In genomic region chr2:161782615-161783014, GRCh38 we compare ENCODE assay signal across 32 cellular contexts.
"Had no signal": no experiment of that assay in that cellular context is flagged by ENCODE, and none has a peak within 500 bp of the region (broad histone marks: within the 10 kb centered on the region; RNA-seq: fewer than 3 reads in every experiment).

No MANE protein-coding gene starts in this region.

- H3K27me3 ChIP-seq: adrenal gland, body of pancreas, esophagus squamous epithelium, gastroesophageal sphincter, heart right ventricle, hepatocyte had no signal

- H3K36me3 ChIP-seq: adrenal gland, esophagus squamous epithelium, gastroesophageal sphincter, heart right ventricle, WERI-Rb-1 had no signal

- FAIRE-seq: colon, endometrium, endothelial cell of umbilical vein had no signal

- DNase-seq: activated B cell treated with CpG ODN at 0.5 μM for 24 hours; activated CD4-positive, alpha-beta T cell treated with anti-CD3 and anti-CD28 coated beads for 48 hours; activated CD4-positive, alpha-beta T cell treated with anti-CD3 and anti-CD28 coated beads, Interleukin-2, amount 50 U/mL, for 1 hour; activated CD4-positive, alpha-beta T cell treated with anti-CD3 and anti-CD28 coated beads, Interleukin-2, amount 50 U/mL, for 48 hours; activated CD8-positive, alpha-beta memory T cell treated with anti-CD3 and anti-CD28 coated beads for 24 hours; activated CD8-positive, alpha-beta T cell treated with anti-CD3 and anti-CD28 coated beads for 36 hours; activated effector memory CD4-positive, alpha-beta T cell treated with anti-CD3 and anti-CD28 coated beads, Interleukin-2, amount 50 U/mL, for 16 hours; activated naive CD4-positive, alpha-beta T cell treated with anti-CD3 and anti-CD28 coated beads for 36 hours; activated naive CD8-positive, alpha-beta T cell treated with anti-CD3 and anti-CD28 coated beads for 36 hours; activated naive CD8-positive, alpha-beta T cell treated with anti-CD3 and anti-CD28 coated beads, Interleukin-2, amount 50 U/mL, for 24 hours; activated T-cell treated with anti-CD3 and anti-CD28 coated beads, Interleukin-2, amount 50 U/mL, for 1 hour; activated T-cell treated with anti-CD3 and anti-CD28 coated beads, Interleukin-2, amount 50 U/mL, for 48 hours; adrenal gland; amygdala; aorta; body of pancreas; caudate nucleus; cortex of kidney; dermis blood vessel endothelial cell; effector CD8-positive, alpha-beta T cell; esophagus squamous epithelium; foreskin melanocyte; heart right ventricle; T1000; WERI-Rb-1 had no signal

- H3K4me3 ChIP-seq: adrenal gland, body of pancreas, esophagus squamous epithelium, gastroesophageal sphincter, heart right ventricle, hepatocyte had no signal

- H3K27ac ChIP-seq: adrenal gland, body of pancreas, epithelial cell of prostate, esophagus squamous epithelium, gastroesophageal sphincter, heart right ventricle, hepatocyte, WERI-Rb-1 had no signal

- ATAC-seq: activated CD4-positive, CD25-positive, alpha-beta regulatory T cell treated with anti-CD3 and anti-CD28 coated beads, Interleukin-2, amount 50 U/mL, for 24 hours; activated CD8-positive, alpha-beta T cell treated with anti-CD3 and anti-CD28 coated beads for 36 hours; activated naive CD8-positive, alpha-beta T cell treated with anti-CD3 and anti-CD28 coated beads, Interleukin-2, amount 50 U/mL, for 24 hours; body of pancreas; gastroesophageal sphincter; heart right ventricle had no signal

- H3K4me1 ChIP-seq: adrenal gland, body of pancreas, esophagus squamous epithelium, gastroesophageal sphincter, heart right ventricle had no signal

- H2AFZ ChIP-seq: hepatocyte had no signal

- H3K79me2 ChIP-seq: hepatocyte had no signal

- H3K4me2 ChIP-seq: hepatocyte had no signal
